ENCODE assay signal across 8 cellular contexts in genomic region chr2:240997141-240997855, GRCh38. TPM values are rescaled to one million over a fixed set of nuclear protein-coding genes. Genes with fewer than 3 reads are reported as not detected.
DNase-seq lines count a peak whose midpoint lies in the region; ATAC-seq and TF ChIP-seq lines count a peak whose summit lies in the region.

No MANE protein-coding gene starts in this region.

- H3K4me3 ChIP-seq in esophagus muscularis mucosa: peak overlapping the region; percentile 64 to 76 (median 68)
- peak overlapping the region; percentile 56 to 71 for H3K4me3 ChIP-seq in vagina

- peaks cover 0 to 9% (median 0%) of the 10 kb centered on the region in 3 donors for H3K36me3 Mint-ChIP-seq in naive thymus-derived CD8-positive, alpha-beta T cell

- ATAC-seq in naive thymus-derived CD8-positive, alpha-beta T cell: peak; percentile 29 to 30

- intact Hi-C loops in esophagus muscularis mucosa (cut with DNase I) (no loop called here), vagina (cut with DNase I) (no loop called here)

- no peaks in the 10 kb centered on the region for H3K9me3 ChIP-seq in esophagus muscularis mucosa
- no peaks in the 10 kb centered on the region for H3K9me3 ChIP-seq in vagina

- DNase-seq in activated gamma-delta T cell treated with Interleukin-2 at 50 U/mL for 16 hours (peak; percentile 3), activated gamma-delta T cell (lab: John Stamatoyannopoulos, UW) (no peak), esophagus muscularis mucosa (ENCODE audit: extremely low spot score) (no peak), vagina (ENCODE audit: extremely low spot score in 2 of 2) (peak in 1 of 2 donors; percentile 84), GF-D8 (lab: John Stamatoyannopoulos, UW) (no peak), NCI-H1092 (lab: John Stamatoyannopoulos, UW) (no peak), NCI-H82 treated with DMSO at 0.1 percent for 48 hours (lab: John Stamatoyannopoulos, UW; ENCODE audit: unreplicated experiment) (no peak)
- peak in 3 of 10 donors; percentile 38 to 50 (median 50) for DNase-seq in naive thymus-derived CD8-positive, alpha-beta T cell

- 59% methylated on average over 12 of the region's 16 CpGs for WGBS in esophagus muscularis mucosa

- H3K27ac Mint-ChIP-seq in naive thymus-derived CD8-positive, alpha-beta T cell: peak overlapping the region; percentile 15 to 96 (median 93)

- H3K4me1 ChIP-seq in esophagus muscularis mucosa: peaks cover 27 to 54% (median 47%) of the 10 kb centered on the region in 4 donors
- H3K4me1 ChIP-seq in vagina: peaks cover 67% of the 10 kb centered on the region

- H3K4me3 Mint-ChIP-seq in naive thymus-derived CD8-positive, alpha-beta T cell: peak overlapping the region; percentile 74 to 95 (median 86)

- H3K27me3 Mint-ChIP-seq in naive thymus-derived CD8-positive, alpha-beta T cell: peaks cover 0 to 22% (median 2%) of the 10 kb centered on the region in 5 donors

- H3K27ac ChIP-seq in esophagus muscularis mucosa (replicated peaks in 1 of 4) (peak overlapping the region; percentile 69 to 82 (median 74)), vagina (peak overlapping the region; percentile 79)

- TF ChIP-seq CTCF in esophagus muscularis mucosa (IDR thresholded peaks at IDR 0.05) (no peak), vagina (IDR thresholded peaks at IDR 0.05) (no peak)

- peaks cover 0 to 12% (median 4%) of the 10 kb centered on the region in 4 donors for H3K36me3 ChIP-seq in esophagus muscularis mucosa
- no peaks in the 10 kb centered on the region for H3K36me3 ChIP-seq in vagina

- peaks cover 0 to 6% (median 0%) of the 10 kb centered on the region in 4 donors for H3K27me3 ChIP-seq in esophagus muscularis mucosa
- no peaks in the 10 kb centered on the region for H3K27me3 ChIP-seq in vagina

- H3K4me1 Mint-ChIP-seq in naive thymus-derived CD8-positive, alpha-beta T cell: peaks cover 17 to 53% (median 41%) of the 10 kb centered on the region in 4 donors

- POLR2A ChIA-PET in naive thymus-derived CD8-positive, alpha-beta T cell (lab: Charles Lee): interaction anchor here (0.7 to 3.4 kb wide), 11 partner anchors 10 to 133 kb away, joined by 3 to 31 read pairs (median 5); partner anchors contain the start of gene MTERF4

- TF ChIP-seq POLR2A in esophagus muscularis mucosa (IDR thresholded peaks at IDR 0.05; ENCODE audit: low read depth) (no peak), vagina (IDR thresholded peaks at IDR 0.05) (no peak)

- TF ChIP-seq EP300 in esophagus muscularis mucosa (IDR thresholded peaks at IDR 0.05): no peak

- H3K9me3 Mint-ChIP-seq in naive thymus-derived CD8-positive, alpha-beta T cell: peaks cover 0 to 4% (median 0%) of the 10 kb centered on the region in 9 donors

RNA-seq across cellular contexts. Expression of gene SNED1, which starts 1.1 kb away (rescaled TPM):
- total RNA-seq in esophagus muscularis mucosa (10 to 100 TPM in 2 of 4 donors, 1 to 10 TPM in 2; 7.3 to 14.1 (median 11.6) TPM), vagina (55.5 TPM)
- 10 to 100 TPM; 91.8 to 99.9 TPM for total RNA-seq in naive thymus-derived CD8-positive, alpha-beta T cell
- polyA plus RNA-seq in naive thymus-derived CD8-positive, alpha-beta T cell: 1 to 10 TPM in 2 of 3 donors, under 1 TPM in 1; 0.60 to 3.0 (median 1.4) TPM
